In the genomic region with DNA sequence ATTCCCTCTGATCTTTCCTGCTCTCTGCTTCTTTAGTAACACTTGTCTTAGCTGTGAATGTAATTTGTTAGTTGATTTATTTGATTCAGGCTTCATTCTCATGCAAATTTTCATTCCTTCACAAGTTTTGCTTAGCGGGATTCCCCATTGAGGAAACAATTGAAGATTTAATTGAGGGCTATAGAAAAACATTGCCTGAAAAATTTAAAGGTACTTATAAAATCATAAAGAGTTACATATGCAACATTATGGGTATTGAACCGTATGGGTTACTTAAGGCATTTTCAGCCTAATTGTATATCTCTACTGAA, we compare ENCODE assay signal across 9 cellular contexts. TPM values are rescaled to one million over a fixed set of nuclear protein-coding genes. Genes with fewer than 3 reads are reported as not detected.
A peak's percentile ranks its signal among the peaks of the same experiment; 100 is the strongest.
DNase-seq lines count a peak whose midpoint lies in the region; ATAC-seq, FAIRE-seq and TF ChIP-seq lines count a peak whose summit lies in the region.
"Had no signal": no experiment of that assay in that cellular context is flagged by ENCODE, and none has a peak within 500 bp of the region (broad histone marks: within the 10 kb centered on the region; RNA-seq: fewer than 3 reads in every experiment).

No MANE protein-coding gene starts in this region.

- CTCF ChIA-PET in A673 (lab: Charles Lee), result no interaction called here

- FAIRE-seq in astrocyte (lab: Jason Lieb, UNC), result no peak

- H3K27me3 ChIP-seq in A673 (replicated peaks; ENCODE audit: insufficient read depth, low read depth, low read length, poor library complexity) (no peaks in the 10 kb centered on the region), astrocyte (ENCODE audit: insufficient read depth, low read length) (peaks cover 41% of the 10 kb centered on the region), kidney epithelial cell (ENCODE audit: control insufficient read depth, insufficient read depth, low read length) (peaks cover 10% of the 10 kb centered on the region)

- H3K36me3 ChIP-seq in A673 (ENCODE audit: insufficient read depth, low read length, poor library complexity, severe bottlenecking) (no peaks in the 10 kb centered on the region), astrocyte (ENCODE audit: insufficient read depth, low read length) (no peaks in the 10 kb centered on the region), kidney epithelial cell (ENCODE audit: control insufficient read depth, insufficient read depth, low read length) (no peaks in the 10 kb centered on the region)

- H3K4me3 Mint-ChIP-seq in HFFc6 (peak overlapping the region; percentile 89), astrocyte (ENCODE audit: unreplicated experiment) (peak overlapping the region; percentile 87)

- H3K9me3 ChIP-seq in A673 (ENCODE audit: low read depth, low read length, poor library complexity, severe bottlenecking) (no peaks in the 10 kb centered on the region), astrocyte (ENCODE audit: insufficient read depth, low read depth, low read length) (no peaks in the 10 kb centered on the region)

- no peak overlapping the region for H3K27ac ChIP-seq in A673 (ENCODE audit: low read depth, low read length, poor library complexity, severe bottlenecking)
- H3K27ac ChIP-seq in astrocyte (ENCODE audit: low read depth, low read length), result no peak overlapping the region

- peaks cover 3% of the 10 kb centered on the region for H3K4me1 ChIP-seq in A673 (ENCODE audit: insufficient read depth, low read length, poor library complexity, severe bottlenecking)
- H3K4me1 ChIP-seq in astrocyte (ENCODE audit: insufficient read depth, low read length), result peaks cover 4% of the 10 kb centered on the region

- no peak overlapping the region for H3K9ac ChIP-seq in astrocyte (ENCODE audit: low read length)

- TF ChIP-seq CTCF in A673 (conservative IDR thresholded peaks at IDR 0.05; ENCODE audit: low read depth, low read length) (no peak), HFFc6 (IDR thresholded peaks at IDR 0.05) (no peak), astrocyte (IDR thresholded peaks at IDR 0.05; ENCODE audit: insufficient read depth, low read depth, low read length) (no peak), kidney epithelial cell (IDR thresholded peaks at IDR 0.05; ENCODE audit: insufficient read depth, low read length, poor library complexity, severe bottlenecking) (no peak)

- intact Hi-C loops in A673 (cut with micrococcal nuclease; ENCODE audit: unreplicated experiment), result loop anchor here (5.0 kb wide), 1 partner anchor 311 kb away; no protein-coding TSS in a partner anchor

- DNase-seq in A673 (ENCODE audit: low spot score), result no peak
- no peak for DNase-seq in HFFc6
- DNase-seq in astrocyte (ENCODE audit: low read depth), result no peak
- no peak for DNase-seq in kidney epithelial cell (ENCODE audit: low read depth)
- no peak for DNase-seq in activated CD4-positive, CD25-positive, alpha-beta regulatory T cell treated with anti-CD3 and anti-CD28 coated beads, Interleukin-2, amount 50 U/mL, for 72 hours
- DNase-seq in midbrain (lab: John Stamatoyannopoulos, UW), result no peak
- DNase-seq: CD4-positive, CD25-positive, alpha-beta regulatory T cell had no signal

- H3K4me1 Mint-ChIP-seq in HFFc6 (ENCODE audit: low read depth) (peaks cover 25% of the 10 kb centered on the region), astrocyte (ENCODE audit: low read depth, unreplicated experiment) (no peaks in the 10 kb centered on the region)

- no peaks in the 10 kb centered on the region for H3K79me2 ChIP-seq in astrocyte (ENCODE audit: insufficient read depth, low read length)

- POLR2A ChIA-PET in A673 (lab: Charles Lee; ENCODE audit: low non-redundant PET), result no interaction called here

- H2AFZ ChIP-seq in astrocyte (ENCODE audit: low read depth, low read length), result no peak overlapping the region

- H3K9me3 Mint-ChIP-seq in HFFc6 (no peaks in the 10 kb centered on the region), astrocyte (ENCODE audit: unreplicated experiment) (no peaks in the 10 kb centered on the region)

- no peaks in the 10 kb centered on the region for H4K20me1 ChIP-seq in astrocyte (ENCODE audit: insufficient read depth, low read length)

- ATAC-seq in GM18498 (IDR thresholded peaks at IDR 0.05; ENCODE audit: unreplicated experiment) (no peak), HG03442 (IDR thresholded peaks at IDR 0.05; ENCODE audit: unreplicated experiment) (no peak)

- H3K36me3 Mint-ChIP-seq in HFFc6 (ENCODE audit: low read depth), result no peaks in the 10 kb centered on the region
- no peaks in the 10 kb centered on the region for H3K36me3 Mint-ChIP-seq in astrocyte (ENCODE audit: low read depth, unreplicated experiment)
- H3K36me3 Mint-ChIP-seq: CD4-positive, CD25-positive, alpha-beta regulatory T cell had no signal

- H3K27me3 Mint-ChIP-seq in HFFc6 (ENCODE audit: insufficient read depth), result peaks cover 21% of the 10 kb centered on the region
- peaks cover 43% of the 10 kb centered on the region for H3K27me3 Mint-ChIP-seq in astrocyte (ENCODE audit: low read depth, unreplicated experiment)

- no TSS peak for BruUV-seq in A673 (replicated peaks; lab: Mats Ljungman, UMichigan)

- H3K27ac Mint-ChIP-seq in HFFc6, result no peak overlapping the region
- H3K27ac Mint-ChIP-seq in astrocyte (ENCODE audit: unreplicated experiment), result no peak overlapping the region

- H3K4me2 ChIP-seq in astrocyte (ENCODE audit: low read length), result peak overlapping the region; percentile 96

- peak overlapping the region; percentile 41 for H3K4me3 ChIP-seq in A673 (ENCODE audit: low read depth, low read length, poor library complexity, severe bottlenecking)
- peak overlapping the region; percentile 82 for H3K4me3 ChIP-seq in astrocyte (ENCODE audit: insufficient read depth, low read depth, low read length)
- H3K4me3 ChIP-seq in kidney epithelial cell (ENCODE audit: low read depth, low read length), result peak overlapping the region; percentile 43

RNA-seq across cellular contexts. Expression of gene ZSCAN9, which starts 11.9 kb away (rescaled TPM):
- total RNA-seq in A673 (2021), result 13.3 and 15.1 TPM in 2 replicates
- 10 to 100 TPM in 1 of 6 experiments, 1 to 10 TPM in 5; 7.5 to 10.3 (median 8.9) TPM for total RNA-seq in HFFc6 (2021; fragmentation: NEBNext Ultra II Directional; extraction: Animal tissue kit (Norgen Biotek cat#: 25700))
- 14.7 and 16.9 TPM in 2 replicates for total RNA-seq in astrocyte
- total RNA-seq in kidney epithelial cell, result 19.2 and 23.7 TPM in 2 replicates

RNA-seq across cellular contexts. Expression of gene ZKSCAN4, which starts 38.9 kb away (rescaled TPM):
- 6.4 and 6.6 TPM in 2 replicates for total RNA-seq in A673 (2021)
- total RNA-seq in HFFc6 (2021; fragmentation: NEBNext Ultra II Directional; extraction: Animal tissue kit (Norgen Biotek cat#: 25700)), result 1 to 10 TPM; 3.8 to 4.7 (median 4.0) TPM
- total RNA-seq in astrocyte, result 3.9 TPM in 2 replicates
- 3.8 and 4.4 TPM in 2 replicates for total RNA-seq in kidney epithelial cell

RNA-seq across cellular contexts. Expression of gene NKAPL, which starts 45.9 kb away (rescaled TPM):
- total RNA-seq in A673 (2021) (not detected in 2 replicates), astrocyte (not detected in 2 replicates), kidney epithelial cell (1.0 and 1.1 TPM in 2 replicates)
- not detected for total RNA-seq in HFFc6 (2021; fragmentation: NEBNext Ultra II Directional; extraction: Animal tissue kit (Norgen Biotek cat#: 25700))
- total RNA-seq: CD4-positive, CD25-positive, alpha-beta regulatory T cell had no signal

RNA-seq across cellular contexts. Expression of gene ZSCAN26, which starts 53.8 kb away (rescaled TPM):
- total RNA-seq in A673 (2021), result 15.1 and 19.9 TPM in 2 replicates
- total RNA-seq in HFFc6 (2021; fragmentation: NEBNext Ultra II Directional; extraction: Animal tissue kit (Norgen Biotek cat#: 25700)), result 10 to 100 TPM in 1 of 6 experiments, 1 to 10 TPM in 5; 8.5 to 10.9 (median 9.3) TPM
- 12.0 and 15.9 TPM in 2 replicates for total RNA-seq in astrocyte
- total RNA-seq in kidney epithelial cell, result 15.8 and 18.6 TPM in 2 replicates
